In genomic region chrX:12898073-12898472, GRCh38 we compare ENCODE assay signal across 24 cellular contexts. TPM values are rescaled to one million over a fixed set of nuclear protein-coding genes. Genes with fewer than 3 reads are reported as not detected.
A peak's percentile ranks its signal among the peaks of the same experiment; 100 is the strongest.
DNase-seq lines count a peak whose midpoint lies in the region; ATAC-seq lines count a peak whose summit lies in the region.
"Had no signal": no experiment of that assay in that cellular context is flagged by ENCODE, and none has a peak within 500 bp of the region (broad histone marks: within the 10 kb centered on the region; RNA-seq: fewer than 3 reads in every experiment).

No MANE protein-coding gene starts in this region.

- H3K27ac Mint-ChIP-seq in T-helper 2 cell treated with Interferon-gamma antibody and Interleukin-4, amounts not matched to agents 5 μg/mL and 100 μg/mL, for 36 hours = no peak overlapping the region
- H3K27ac Mint-ChIP-seq in activated naive CD4-positive, alpha-beta T cell treated with anti-CD3 and anti-CD28 coated beads, Interleukin-2, amount 50 U/mL, for 72 hours = no peak overlapping the region
- H3K27ac Mint-ChIP-seq in activated naive CD4-positive, alpha-beta T cell treated with anti-CD3 and anti-CD28 coated beads for 36 hours = no peak overlapping the region
- peak overlapping the region; percentile 63 for H3K27ac Mint-ChIP-seq in stimulated activated naive CD8-positive, alpha-beta T cell treated with anti-CD3 and anti-CD28 coated beads, Interleukin-15, Interleukin-2, amounts not matched to agents 100 ng/mL and 50 ng/mL, for 24 hours
- H3K27ac Mint-ChIP-seq: IgD-negative memory B cell had no signal

- CTCF ChIA-PET in activated naive CD4-positive, alpha-beta T cell treated with anti-CD3 and anti-CD28 coated beads for 36 hours (lab: Charles Lee) = interaction anchor here (2.2 kb wide), 1 partner anchor 128 kb away, joined by 12 read pairs; no protein-coding TSS in a partner anchor

- intact Hi-C loops in activated naive CD4-positive, alpha-beta T cell treated with anti-CD3 and anti-CD28 coated beads for 36 hours (cut with micrococcal nuclease) = no loop called here

- H3K4me1 Mint-ChIP-seq in T-helper 2 cell treated with Interferon-gamma antibody and Interleukin-4, amounts not matched to agents 5 μg/mL and 100 μg/mL, for 36 hours (ENCODE audit: low read depth) = peaks cover 17% of the 10 kb centered on the region
- H3K4me1 Mint-ChIP-seq in activated naive CD4-positive, alpha-beta T cell treated with anti-CD3 and anti-CD28 coated beads for 36 hours (ENCODE audit: low read depth) = peaks cover 12% of the 10 kb centered on the region
- H3K4me1 Mint-ChIP-seq in stimulated activated naive CD8-positive, alpha-beta T cell treated with anti-CD3 and anti-CD28 coated beads, Interleukin-15, Interleukin-2, amounts not matched to agents 100 ng/mL and 50 ng/mL, for 24 hours (ENCODE audit: low read depth) = peaks cover 18% of the 10 kb centered on the region

- no peaks in the 10 kb centered on the region for H3K9me3 Mint-ChIP-seq in T-helper 2 cell treated with Interferon-gamma antibody and Interleukin-4, amounts not matched to agents 5 μg/mL and 100 μg/mL, for 36 hours
- no peaks in the 10 kb centered on the region for H3K9me3 Mint-ChIP-seq in activated naive CD4-positive, alpha-beta T cell treated with anti-CD3 and anti-CD28 coated beads, Interleukin-2, amount 50 U/mL, for 72 hours
- H3K9me3 Mint-ChIP-seq in activated naive CD4-positive, alpha-beta T cell treated with anti-CD3 and anti-CD28 coated beads for 36 hours = no peaks in the 10 kb centered on the region
- H3K9me3 Mint-ChIP-seq in stimulated activated naive CD8-positive, alpha-beta T cell treated with anti-CD3 and anti-CD28 coated beads, Interleukin-15, Interleukin-2, amounts not matched to agents 100 ng/mL and 50 ng/mL, for 24 hours = no peaks in the 10 kb centered on the region

- peak; percentile 19 for DNase-seq in T-helper 2 cell treated with Interferon-gamma antibody and Interleukin-4, amounts not matched to agents 5 μg/mL and 100 μg/mL, for 36 hours (ENCODE audit: low spot score)
- DNase-seq in T-helper 2 cell = no peak
- no peak for DNase-seq in activated naive CD4-positive, alpha-beta T cell treated with anti-CD3 and anti-CD28 coated beads, Interleukin-2, amount 50 U/mL, for 72 hours (ENCODE audit: low spot score in 2 of 2)
- DNase-seq in activated naive CD4-positive, alpha-beta T cell treated with anti-CD3 and anti-CD28 coated beads for 36 hours = no peak
- peak; percentile 13 for DNase-seq in RKO (ENCODE audit: low spot score)
- DNase-seq: ACHN, BE2C, Calu3, DND-41, GM23248, H7, NCI-H1048, NCI-H1417 treated with DMSO at 0.1 percent for 48 hours, NCI-H1694 treated with DMSO at 0.1 percent for 48 hours, NCI-H2081, NCI-H2227 treated with DMSO at 0.1 percent for 48 hours, NCI-H526 treated with DMSO at 0.1 percent for 48 hours, SHP77 treated with DMSO at 0.1 percent for 48 hours had no signal

- ATAC-seq in activated naive CD4-positive, alpha-beta T cell treated with anti-CD3 and anti-CD28 coated beads, Interleukin-2, amount 50 U/mL, for 72 hours = peak; percentile 87 to 89
- no peak for ATAC-seq in GM18873 (IDR thresholded peaks at IDR 0.05; ENCODE audit: low FRiP score, unreplicated experiment)
- ATAC-seq: Panc1 had no signal

- H3K4me3 Mint-ChIP-seq in T-helper 2 cell treated with Interferon-gamma antibody and Interleukin-4, amounts not matched to agents 5 μg/mL and 100 μg/mL, for 36 hours = no peak overlapping the region
- H3K4me3 Mint-ChIP-seq in activated naive CD4-positive, alpha-beta T cell treated with anti-CD3 and anti-CD28 coated beads for 36 hours = no peak overlapping the region
- H3K4me3 Mint-ChIP-seq in stimulated activated naive CD8-positive, alpha-beta T cell treated with anti-CD3 and anti-CD28 coated beads, Interleukin-15, Interleukin-2, amounts not matched to agents 100 ng/mL and 50 ng/mL, for 24 hours = no peak overlapping the region
- H3K4me3 Mint-ChIP-seq: IgD-negative memory B cell had no signal

- no peaks in the 10 kb centered on the region for H3K36me3 Mint-ChIP-seq in T-helper 2 cell treated with Interferon-gamma antibody and Interleukin-4, amounts not matched to agents 5 μg/mL and 100 μg/mL, for 36 hours (ENCODE audit: low read depth)
- H3K36me3 Mint-ChIP-seq in activated naive CD4-positive, alpha-beta T cell treated with anti-CD3 and anti-CD28 coated beads, Interleukin-2, amount 50 U/mL, for 72 hours = no peaks in the 10 kb centered on the region
- no peaks in the 10 kb centered on the region for H3K36me3 Mint-ChIP-seq in activated naive CD4-positive, alpha-beta T cell treated with anti-CD3 and anti-CD28 coated beads for 36 hours (ENCODE audit: low read depth)
- H3K36me3 Mint-ChIP-seq in stimulated activated naive CD8-positive, alpha-beta T cell treated with anti-CD3 and anti-CD28 coated beads, Interleukin-15, Interleukin-2, amounts not matched to agents 100 ng/mL and 50 ng/mL, for 24 hours (ENCODE audit: low read depth) = no peaks in the 10 kb centered on the region

- no peaks in the 10 kb centered on the region for H3K27me3 Mint-ChIP-seq in T-helper 2 cell treated with Interferon-gamma antibody and Interleukin-4, amounts not matched to agents 5 μg/mL and 100 μg/mL, for 36 hours (ENCODE audit: low read depth)
- no peaks in the 10 kb centered on the region for H3K27me3 Mint-ChIP-seq in activated naive CD4-positive, alpha-beta T cell treated with anti-CD3 and anti-CD28 coated beads for 36 hours (ENCODE audit: low read depth)
- no peaks in the 10 kb centered on the region for H3K27me3 Mint-ChIP-seq in stimulated activated naive CD8-positive, alpha-beta T cell treated with anti-CD3 and anti-CD28 coated beads, Interleukin-15, Interleukin-2, amounts not matched to agents 100 ng/mL and 50 ng/mL, for 24 hours

RNA-seq across cellular contexts. Expression of gene TLR8, which starts 8.3 kb away (rescaled TPM):
- not detected for total RNA-seq in activated naive CD4-positive, alpha-beta T cell treated with anti-CD3 and anti-CD28 coated beads, Interleukin-2, amount 50 U/mL, for 72 hours
- not detected for total RNA-seq in activated naive CD4-positive, alpha-beta T cell treated with anti-CD3 and anti-CD28 coated beads for 36 hours
- total RNA-seq: Calu3, GM23248, H7, NCI-H460, OCI-LY7 had no signal

RNA-seq across cellular contexts. Expression of gene TLR7, which starts 31.2 kb away (rescaled TPM):
- under 1 TPM in 1 of 2 donors, not detected in 1; 0.04 TPM for total RNA-seq in activated naive CD4-positive, alpha-beta T cell treated with anti-CD3 and anti-CD28 coated beads, Interleukin-2, amount 50 U/mL, for 72 hours
- total RNA-seq in activated naive CD4-positive, alpha-beta T cell treated with anti-CD3 and anti-CD28 coated beads for 36 hours = under 1 TPM; 0.07 to 0.21 TPM
- total RNA-seq: Calu3, GM23248, H7, NCI-H460 had no signal

Comparison
In these comparisons a context has a peak if more than half of its experiments do, and no peak if none do; other contexts are left out.
1. DNase-seq: peak in T-helper 2 cell treated with Interferon-gamma antibody and Interleukin-4, amounts not matched to agents 5 μg/mL and 100 μg/mL, for 36 hours (single experiment) and RKO (single experiment); none in T-helper 2 cell (0 of 5), activated naive CD4-positive, alpha-beta T cell treated with anti-CD3 and anti-CD28 coated beads, Interleukin-2, amount 50 U/mL, for 72 hours (0 of 2) and activated naive CD4-positive, alpha-beta T cell treated with anti-CD3 and anti-CD28 coated beads for 36 hours (single experiment).